1 cellular context compared by ENCODE assay signal in genomic region chr6:139306582-139306981, GRCh38.
TF ChIP-seq lines count a peak whose summit lies in the region.

No MANE protein-coding gene starts in this region.

TF ChIP-seq in IMR-90, 13 proteins besides CTCF, POLR2A, EP300 and RAD21:
- TF ChIP-seq CHD1 (IDR thresholded peaks at IDR 0.05; ENCODE audit: low read depth, low read length) (no peak), CEBPB (IDR thresholded peaks at IDR 0.05; ENCODE audit: low read depth, low read length) (no peak), BHLHE40 (IDR thresholded peaks at IDR 0.05; ENCODE audit: low read depth, low read length) (no peak), RFX5 (IDR thresholded peaks at IDR 0.05; ENCODE audit: low read depth, low read length) (no peak), FOS (IDR thresholded peaks at IDR 0.05; ENCODE audit: low read depth, low read length) (no peak), ELK1 (IDR thresholded peaks at IDR 0.05; ENCODE audit: borderline replicate concordance, low read depth, low read length) (no peak)
